8 cellular contexts compared by ENCODE assay signal in genomic region chr12:84911331-84912190, GRCh38. TPM values are rescaled to one million over a fixed set of nuclear protein-coding genes. Genes with fewer than 3 reads are reported as not detected.
A peak's percentile ranks its signal among the peaks of the same experiment; 100 is the strongest.
DNase-seq lines count a peak whose midpoint lies in the region; ATAC-seq, FAIRE-seq and TF ChIP-seq lines count a peak whose summit lies in the region.

No MANE protein-coding gene starts in this region.

- peaks cover 3 to 5% of the 10 kb centered on the region in 2 experiments for H4K20me1 ChIP-seq in H1 (replicated peaks in 1 of 2; ENCODE audit: control insufficient read depth in 1 of 2, insufficient read depth in 2 of 2, low read length in 2 of 2)

- peaks cover 21% of the 10 kb centered on the region for H3K23me2 ChIP-seq in H1 (ENCODE audit: low read depth, low read length)

- DNase-seq in D721Med (ENCODE audit: insufficient read length, low spot score) (peak; percentile 46), HuH-7.5 (ENCODE audit: low spot score) (peak; percentile 35), SK-N-MC (ENCODE audit: low read depth, low spot score) (peak; percentile 48), H1 (ENCODE audit: low read depth in 1 of 2, low spot score in 2 of 2) (peak; percentile 67 to 88), lower leg skin (ENCODE audit: low spot score in 2 of 2) (peak; percentile 24 to 91), NK-92 (lab: John Stamatoyannopoulos, UW; ENCODE audit: unreplicated experiment) (no peak)

- H3K36me3 ChIP-seq in SK-N-MC (ENCODE audit: insufficient read depth, low read length) (no peaks in the 10 kb centered on the region; the same call in 1 of the 2 replicates), H1 (ENCODE audit: control insufficient read depth in 2 of 4, insufficient read depth in 4 of 4, low read length in 3 of 4) (no peaks in the 10 kb centered on the region), subcutaneous abdominal adipose tissue (ENCODE audit: control insufficient read depth in 5 of 5, insufficient read depth in 5 of 5, low read length in 5 of 5) (no peaks in the 10 kb centered on the region)

- no peaks in the 10 kb centered on the region for H3K27me3 ChIP-seq in H1 (replicated peaks in 1 of 4; ENCODE audit: control insufficient read depth in 3 of 4, extremely low read depth in 1 of 4, insufficient read depth in 3 of 4, low read length in 3 of 4)
- peaks cover 13 to 32% (median 23%) of the 10 kb centered on the region in 5 donors for H3K27me3 ChIP-seq in subcutaneous abdominal adipose tissue (ENCODE audit: control insufficient read depth in 5 of 5, insufficient read depth in 4 of 5, low read length in 5 of 5)

- WGBS in H1 (ENCODE audit: extremely low coverage in 1 of 2, insufficient coverage in 1 of 2, insufficient read length in 1 of 2, insufficient replicate concordance in 2 of 2, low coverage in 1 of 2, low lambda C conversion rate in 2 of 2, missing lambda C conversion rate in 1 of 2), 2 experiments: 1% methylated on average over 46 of the region's 46 CpGs; no CpG with 5 or more reads in 1 of the 2 experiments
- 2% methylated on average over 46 of the region's 46 CpGs for WGBS in lower leg skin, 2 donors

- TF ChIP-seq CTCF in D721Med (IDR thresholded peaks at IDR 0.05; ENCODE audit: insufficient read depth, missing control alignments) (no peak), H1 (IDR thresholded peaks at IDR 0.05; ENCODE audit: control extremely low read depth in 1 of 3, insufficient read depth in 1 of 3, low read depth in 1 of 3, low read length in 3 of 3) (no peak), lower leg skin (IDR thresholded peaks at IDR 0.05) (no peak)

- FAIRE-seq in D721Med (lab: Jason Lieb, UNC) (no peak), H1 (lab: Jason Lieb, UNC) (peak; percentile 94)

- H3K9me3 ChIP-seq in SK-N-MC (ENCODE audit: low read depth, low read length) (no peaks in the 10 kb centered on the region), H1 (ENCODE audit: insufficient read depth in 2 of 2, low read depth in 1 of 2, low read length in 1 of 2) (no peaks in the 10 kb centered on the region), subcutaneous abdominal adipose tissue (ENCODE audit: control insufficient read depth in 5 of 5, low read length in 5 of 5) (no peaks in the 10 kb centered on the region)

- 0 out of 3 replicates have a peak, but pooled peaks of 1 of the 2 experiments have one; percentile 36 for TF ChIP-seq EP300 in H1 (IDR thresholded peaks at IDR 0.05; ENCODE audit: borderline replicate concordance in 1 of 2, low read depth in 2 of 2, low read length in 2 of 2)

- H3K4me3 ChIP-seq in SK-N-MC: peak overlapping the region; percentile 98
- peak overlapping the region; percentile 69 to 93 (median 86) for H3K4me3 ChIP-seq in H1 (ENCODE audit: extremely low read depth in 1 of 4, insufficient read depth in 2 of 4, low read depth in 3 of 4, low read length in 4 of 4)
- peak overlapping the region; percentile 43 for H3K4me3 ChIP-seq in lower leg skin (ENCODE audit: low read depth, poor library complexity, severe bottlenecking)
- H3K4me3 ChIP-seq in subcutaneous abdominal adipose tissue (ENCODE audit: low read depth in 1 of 5, low read length in 5 of 5): peak overlapping the region; percentile 63 to 81 (median 65)

- 0 out of 2 replicates have a peak overlapping the region, but pooled peaks have one; percentile 41 for H2AK5ac ChIP-seq in H1 (ENCODE audit: low read depth, low read length)

- H2BK12ac ChIP-seq in H1 (ENCODE audit: low read depth, low read length): peak overlapping the region; percentile 91

- H3K27ac ChIP-seq in SK-N-MC: peak overlapping the region; percentile 55; the same call in 1 of the 2 replicates
- H3K27ac ChIP-seq in H1 (ENCODE audit: low read depth, low read length): no peak overlapping the region; the same call in 1 of the 2 replicates
- no peak overlapping the region for H3K27ac ChIP-seq in subcutaneous abdominal adipose tissue (ENCODE audit: low read depth, low read length)

- no peak overlapping the region for H3K23ac ChIP-seq in H1 (ENCODE audit: insufficient read length)

- no peak overlapping the region for H3K4ac ChIP-seq in H1 (replicated peaks; ENCODE audit: insufficient read length, low read depth, low read length)

- H3K14ac ChIP-seq in H1 (ENCODE audit: insufficient read length): no peak overlapping the region

- H2AFZ ChIP-seq in H1 (ENCODE audit: low read length): peak overlapping the region; percentile 71

- ATAC-seq in GM21786 (IDR thresholded peaks at IDR 0.05; ENCODE audit: unreplicated experiment): no peak

- H3K9ac ChIP-seq in SK-N-MC (ENCODE audit: insufficient read length) (peak overlapping the region; percentile 73), H1 (replicated peaks in 1 of 4; ENCODE audit: extremely low read depth in 1 of 4, low read depth in 3 of 4, low read length in 3 of 4) (peak overlapping the region; percentile 61 to 77 (median 68)), subcutaneous abdominal adipose tissue (ENCODE audit: low read length in 5 of 5) (no peak overlapping the region)

- no peak overlapping the region for H4K5ac ChIP-seq in H1 (ENCODE audit: insufficient read length, low read depth, low read length)

- peak overlapping the region; percentile 27 for H4K91ac ChIP-seq in H1 (replicated peaks; ENCODE audit: insufficient read length, low read length)

- H2BK15ac ChIP-seq in H1 (ENCODE audit: low read length): peak overlapping the region; percentile 50; the same call in 1 of the 2 replicates

- no peak overlapping the region for H2BK120ac ChIP-seq in H1 (replicated peaks; ENCODE audit: low read depth, low read length)

- TF ChIP-seq POLR2A in H1 (IDR thresholded peaks at IDR 0.05; ENCODE audit: control extremely low read depth in 1 of 2, low read depth in 2 of 2, low read length in 2 of 2): peak; percentile 60 to 74
- TF ChIP-seq POLR2A in lower leg skin (IDR thresholded peaks at IDR 0.05): no peak

- POLR2A ChIA-PET in H1 (lab: Charles Lee; ENCODE audit: partially characterized antibody): interaction anchor here (0.5 to 2.0 kb wide), 26 partner anchors 8 to 369 kb away, joined by 3 to 8 read pairs (median 3); partner anchors contain the start of genes ALX1, LRRIQ1 and TSPAN19

- TF ChIP-seq RAD21 in H1 (IDR thresholded peaks at IDR 0.05 in 1 of 2, conservative IDR thresholded peaks at IDR 0.05 in 1 of 2; ENCODE audit: low read depth in 2 of 2, low read length in 2 of 2): no peak

- no peaks in the 10 kb centered on the region; the same call in 1 of the 2 replicates for H3K79me1 ChIP-seq in H1 (ENCODE audit: low read depth, low read length)

- CTCF ChIA-PET in H1 (lab: Charles Lee; ENCODE audit: partially characterized antibody): interaction anchor here (0.7 to 3.0 kb wide), 15 partner anchors 10 to 146 kb away, joined by 3 to 26 read pairs (median 4); partner anchors contain the start of genes LRRIQ1 and TSPAN19

- peaks cover 0 to 6% (median 0%) of the 10 kb centered on the region in 4 experiments; a peak in 1 of 7 replicates for H3K4me1 ChIP-seq in H1 (replicated peaks in 1 of 4; ENCODE audit: control insufficient read depth in 3 of 4, insufficient read depth in 4 of 4, low read length in 3 of 4)
- H3K4me1 ChIP-seq in subcutaneous abdominal adipose tissue (ENCODE audit: control insufficient read depth in 5 of 5, insufficient read depth in 5 of 5, low read length in 5 of 5): peaks cover 3 to 33% (median 28%) of the 10 kb centered on the region in 5 donors

- peaks cover 0 to 39% of the 10 kb centered on the region in 2 experiments; a peak in 3 of 4 replicates for H3K79me2 ChIP-seq in H1 (ENCODE audit: control insufficient read depth in 1 of 2, insufficient read depth in 2 of 2, low read length in 2 of 2)

- H3K18ac ChIP-seq in H1 (ENCODE audit: extremely low read depth, low read length): peak overlapping the region; percentile 86

- intact Hi-C loops in lower leg skin (cut with DNase I; ENCODE audit: low total_unique reads): no loop called here

- H2BK20ac ChIP-seq in H1 (ENCODE audit: low read length): no peak overlapping the region; the same call in 1 of the 2 replicates

- H4K8ac ChIP-seq in H1 (ENCODE audit: extremely low read depth, insufficient read depth, low read length): peak overlapping the region; percentile 94; the same call in 1 of the 2 replicates

- no peak overlapping the region for H3K56ac ChIP-seq in H1 (replicated peaks; ENCODE audit: insufficient read length, low read depth, low read length)

- peak overlapping the region; percentile 32 for H2BK5ac ChIP-seq in H1 (ENCODE audit: low read depth, low read length)

- peak overlapping the region; percentile 91 to 97 for H3K4me2 ChIP-seq in H1 (ENCODE audit: insufficient read depth in 1 of 2, low read depth in 2 of 2, low read length in 2 of 2)

TF ChIP-seq in H1, 55 proteins besides CTCF, POLR2A, EP300 and RAD21 (continues in another document):
- TF ChIP-seq TAF1 (IDR thresholded peaks at IDR 0.05; ENCODE audit: low read depth, low read length) (peak; percentile 48; the same call in 1 of the 2 replicates), USF2 (IDR thresholded peaks at IDR 0.05; ENCODE audit: low read length) (peak; percentile 23; the same call in 1 of the 2 replicates), MAX (IDR thresholded peaks at IDR 0.05) (peak; percentile 67), RNF2 (IDR thresholded peaks at IDR 0.05; ENCODE audit: borderline replicate concordance, low read depth, low read length, missing control alignments, poor library complexity, severe bottlenecking) (no peak)

RNA-seq across cellular contexts. Expression of gene SLC6A15, which starts 1.0 kb away (rescaled TPM):
- total RNA-seq in H1 (2021; fragmentation: NEBNext Ultra II Directional; extraction: Animal tissue kit (Norgen Biotek cat#: 25700)): 38.1 and 42.0 TPM in 2 replicates
- polyA plus RNA-seq in H1 (2011; rRNA removed): 1.8 and 3.1 TPM in 2 replicates
- polyA plus RNA-seq in H1 (2011; cell fraction: cytosol; rRNA removed): 3.6 TPM
- polyA plus RNA-seq in H1 (2011; cell fraction: nucleus; rRNA removed): 3.4 TPM
- polyA plus RNA-seq in H1 (2012, experiment 1 of 2): 11.6 to 20.9 TPM (median 13.7 TPM) in 4 replicates
- 0.94 TPM for polyA plus RNA-seq in H1 (2012, experiment 2 of 2)
- 17.5 TPM for polyA plus RNA-seq in H1 (2013, experiment 1 of 2)
- polyA plus RNA-seq in H1 (2013, experiment 2 of 2): 19.1 TPM
- 4.2 and 5.6 TPM in 2 replicates for polyA minus RNA-seq in H1 (2011; rRNA and poly(A)+ RNA removed)
- polyA minus RNA-seq in H1 (2011; cell fraction: cytosol; rRNA and poly(A)+ RNA removed): 6.1 TPM
- 22.2 TPM for polyA minus RNA-seq in H1 (2011; cell fraction: nucleus; rRNA and poly(A)+ RNA removed)
- 10 to 100 TPM in 1 of 4 donors, 1 to 10 TPM in 3; 2.4 to 10.1 (median 3.6) TPM for total RNA-seq in lower leg skin

Comparison
In these comparisons a context has a peak if more than half of its experiments do, and no peak if none do; other contexts are left out.
1. H3K4me3 ChIP-seq: peak in every context shown above with its lines; median percentile 98 in SK-N-MC; 86 in H1; 65 in subcutaneous abdominal adipose tissue; 43 in lower leg skin.
2. H3K9ac ChIP-seq: peak in SK-N-MC (single experiment) and H1 (4 of 4); none in subcutaneous abdominal adipose tissue (0 of 5).
3. POLR2A ChIP-seq: peak in H1 (2 of 2); none in lower leg skin (0 of 2).